1 cellular context compared by ENCODE assay signal in genomic region chr1:204418174-204419063, GRCh38.
TF ChIP-seq lines count a peak whose summit lies in the region.

No MANE protein-coding gene starts in this region.

TF ChIP-seq in IMR-90, 13 proteins besides CTCF, POLR2A, EP300 and RAD21 (continued from another document):
- TF ChIP-seq ELK1 (IDR thresholded peaks at IDR 0.05; ENCODE audit: borderline replicate concordance, low read depth, low read length) (no peak), NFE2L2 (IDR thresholded peaks at IDR 0.05; ENCODE audit: low read depth, low read length) (no peak), CHD1 (IDR thresholded peaks at IDR 0.05; ENCODE audit: low read depth, low read length) (no peak)
